26 cellular contexts compared by ENCODE assay signal in the genomic region with DNA sequence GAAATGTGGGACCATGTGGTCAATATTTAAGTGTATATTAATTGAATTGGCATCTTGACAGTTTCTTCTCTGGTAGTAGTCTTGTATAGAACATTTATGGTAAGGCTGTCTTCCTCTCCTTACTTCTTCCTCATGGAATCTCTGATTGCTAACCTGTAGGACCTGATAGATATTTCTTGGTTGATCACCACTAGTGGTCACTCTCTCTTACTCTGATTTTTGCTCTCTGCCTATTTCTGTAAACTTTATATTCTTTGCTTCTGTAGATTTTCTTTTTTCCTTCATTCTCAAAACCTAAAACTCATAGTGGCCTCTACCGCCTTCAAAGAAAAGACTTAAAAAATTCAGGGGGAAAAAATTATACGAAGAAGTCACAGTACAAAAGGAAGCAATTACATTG. TPM values are rescaled to one million over a fixed set of nuclear protein-coding genes. Genes with fewer than 3 reads are reported as not detected.
DNase-seq lines count a peak whose midpoint lies in the region; ATAC-seq, FAIRE-seq and TF ChIP-seq lines count a peak whose summit lies in the region.
"Had no signal": no experiment of that assay in that cellular context is flagged by ENCODE, and none has a peak within 500 bp of the region (broad histone marks: within the 10 kb centered on the region; RNA-seq: fewer than 3 reads in every experiment).

No MANE protein-coding gene starts in this region.

- TF ChIP-seq EP300 in A549 (IDR thresholded peaks at IDR 0.05) (no peak), HepG2 (IDR thresholded peaks at IDR 0.05; ENCODE audit: low read depth in 2 of 2, low read length in 2 of 2) (no peak), HepG2 (CRISPR knock-in tag; IDR thresholded peaks at IDR 0.05; ENCODE audit: borderline replicate concordance) (no peak)

- ATAC-seq in A549 (no peak), HCT116 (no peak), PC-3 (no peak; the same call in 1 of the 2 replicates), HepG2 (no peak), gastrocnemius medialis (no peak)
- no peak for ATAC-seq in activated naive CD4-positive, alpha-beta T cell treated with anti-CD3 and anti-CD28 coated beads, Interleukin-2, amount 50 U/mL, for 72 hours
- ATAC-seq: CD8-positive, alpha-beta T cell; T-cell had no signal

- TF ChIP-seq RAD21 in A549 (conservative IDR thresholded peaks at IDR 0.05 in 1 of 2, IDR thresholded peaks at IDR 0.05 in 1 of 2) (no peak), HCT116 (IDR thresholded peaks at IDR 0.05; ENCODE audit: low read depth) (no peak), HepG2 (CRISPR knock-in tag; IDR thresholded peaks at IDR 0.05) (no peak)

- TF ChIP-seq POLR2A in A549 (IDR thresholded peaks at IDR 0.05; ENCODE audit: low read length) (no peak), HCT116 (IDR thresholded peaks at IDR 0.05; ENCODE audit: borderline replicate concordance, extremely low read depth, insufficient read depth, insufficient read length) (no peak), HepG2 (IDR thresholded peaks at IDR 0.05; ENCODE audit: insufficient read depth in 1 of 2, low read depth in 2 of 2, low read length in 2 of 2) (no peak), gastrocnemius medialis (IDR thresholded peaks at IDR 0.05) (no peak)

- H3F3A ChIP-seq in PC-3 (ENCODE audit: low read length, unreplicated experiment): no peaks in the 10 kb centered on the region

- CTCF ChIA-PET in A549 (lab: Yijun Ruan, JAX): interaction anchor here (1.4 kb wide), 1 partner anchor 14 kb away, joined by 3 read pairs; no protein-coding TSS in a partner anchor
- CTCF ChIA-PET in HCT116 (lab: Charles Lee): no interaction called here
- CTCF ChIA-PET in PC-3 (lab: Charles Lee): no interaction called here
- CTCF ChIA-PET in HepG2 (lab: Yijun Ruan, JAX; ENCODE audit: low intra/inter-chr PET ratio, low total read pairs): no interaction called here

- H2AFZ ChIP-seq in HCT116 (ENCODE audit: low read depth, low read length, poor library complexity, severe bottlenecking) (no peak overlapping the region), PC-3 (ENCODE audit: low read length) (no peak overlapping the region), HepG2 (ENCODE audit: low read length) (no peak overlapping the region)

- peaks cover 0 to 2% of the 10 kb centered on the region in 2 donors for H3K9me3 Mint-ChIP-seq in activated naive CD4-positive, alpha-beta T cell treated with anti-CD3 and anti-CD28 coated beads, Interleukin-2, amount 50 U/mL, for 72 hours
- H3K9me3 Mint-ChIP-seq: CD8-positive, alpha-beta T cell; T-cell; T-helper 2 cell treated with Interferon-gamma antibody and Interleukin-4, amounts not matched to agents 5 μg/mL and 100 μg/mL, for 36 hours had no signal

- in situ Hi-C loops in HepG2 (cut with HindIII; ENCODE audit: extremely low pct_ligation_motif_present, low pct_unique_long_range_greater_than_20kb): loop anchor here (5.0 kb wide), 1 partner anchor 53 kb away; no protein-coding TSS in a partner anchor
- in situ Hi-C loops in gastrocnemius medialis (cut with MboI; ENCODE audit: low sequenced_read_pairs in 4 of 4): no loop called here

- H3K9ac ChIP-seq in HCT116 (ENCODE audit: low read length) (no peak overlapping the region), PC-3 (ENCODE audit: low read length) (no peak overlapping the region), HepG2 (ENCODE audit: insufficient read depth, low read depth, low read length) (no peak overlapping the region)
- H3K9ac ChIP-seq: BLaER1 treated with 17β-estradiol and CSF1 and Interleukin-3, amounts not matched to agents 10 nM and 100 nM; SK-N-SH had no signal

- H3K4me2 ChIP-seq in A549: no peak overlapping the region
- no peak overlapping the region for H3K4me2 ChIP-seq in HCT116 (ENCODE audit: low read length)
- no peak overlapping the region for H3K4me2 ChIP-seq in PC-3 (ENCODE audit: low read length)
- no peak overlapping the region for H3K4me2 ChIP-seq in HepG2 (ENCODE audit: low read depth, low read length)
- H3K4me2 ChIP-seq: BLaER1 treated with 17β-estradiol and CSF1 and Interleukin-3, amounts not matched to agents 10 nM and 100 nM; SK-N-SH had no signal

- RAD21 ChIA-PET in HCT116 (lab: Charles Lee; ENCODE audit: low non-redundant PET in 1 of 2, low total read pairs in 2 of 2, uncharacterized antibody in 2 of 2, unreplicated experiment in 2 of 2): no interaction called here

- DNase-seq in A549 (ENCODE audit: low read depth in 1 of 2, low spot score in 1 of 2): no peak
- DNase-seq in HCT116 (ENCODE audit: low read depth, low spot score): no peak
- DNase-seq in PC-3: no peak
- DNase-seq in HepG2 (ENCODE audit: low spot score): no peak
- DNase-seq in activated naive CD4-positive, alpha-beta T cell treated with anti-CD3 and anti-CD28 coated beads, Interleukin-2, amount 50 U/mL, for 72 hours (ENCODE audit: low spot score in 2 of 2): no peak
- DNase-seq in gastrocnemius medialis: no peak
- DNase-seq in posterior vena cava (ENCODE audit: low spot score): no peak
- DNase-seq: Calu3; CD8-positive, alpha-beta T cell; DMS53; EL; GF-D8; KG1; MV-4-11; NCI-H1105 treated with DMSO at 0.1 percent for 48 hours; NCI-H187; NCI-H446; NCI-H526; SIG-M5; SK-N-SH; T-cell had no signal

- no peak overlapping the region for H3K27ac ChIP-seq in A549
- no peak overlapping the region for H3K27ac ChIP-seq in HCT116 (ENCODE audit: low read depth, low read length)
- H3K27ac ChIP-seq in PC-3 (ENCODE audit: low read length): no peak overlapping the region
- no peak overlapping the region for H3K27ac ChIP-seq in HepG2 (ENCODE audit: extremely low read length, insufficient read depth, low read length)
- no peak overlapping the region for H3K27ac ChIP-seq in gastrocnemius medialis
- H3K27ac ChIP-seq: BLaER1 treated with 17β-estradiol and CSF1 and Interleukin-3, amounts not matched to agents 10 nM and 100 nM; HL-60 had no signal

- H3K4me3 ChIP-seq in A549 (no peak overlapping the region), HCT116 (replicated peaks in 1 of 2; ENCODE audit: low read depth in 1 of 2, low read length in 2 of 2) (no peak overlapping the region), PC-3 (ENCODE audit: low read length) (no peak overlapping the region), HepG2 (replicated peaks in 1 of 3; ENCODE audit: insufficient read depth in 1 of 3, low read depth in 2 of 3, low read length in 3 of 3) (no peak overlapping the region), gastrocnemius medialis (no peak overlapping the region)
- H3K4me3 ChIP-seq: BLaER1 treated with 17β-estradiol and CSF1 and Interleukin-3, amounts not matched to agents 10 nM and 100 nM had no signal

- H3K9me2 ChIP-seq in HCT116 (ENCODE audit: insufficient read depth): no peaks in the 10 kb centered on the region
- no peaks in the 10 kb centered on the region for H3K9me2 ChIP-seq in PC-3 (replicated peaks; ENCODE audit: low read length)
- H3K9me2 ChIP-seq: SK-N-SH had no signal

- peaks cover 5 to 17% of the 10 kb centered on the region in 2 donors for H3K36me3 Mint-ChIP-seq in activated naive CD4-positive, alpha-beta T cell treated with anti-CD3 and anti-CD28 coated beads, Interleukin-2, amount 50 U/mL, for 72 hours

- no peak overlapping the region for H3K27ac Mint-ChIP-seq in activated naive CD4-positive, alpha-beta T cell treated with anti-CD3 and anti-CD28 coated beads, Interleukin-2, amount 50 U/mL, for 72 hours
- H3K27ac Mint-ChIP-seq: CD8-positive, alpha-beta T cell; T-cell; T-helper 2 cell treated with Interferon-gamma antibody and Interleukin-4, amounts not matched to agents 5 μg/mL and 100 μg/mL, for 36 hours had no signal

- WGBS in A549 (ENCODE audit: missing lambda C conversion rate): 96% methylated on average over 2 of the region's 2 CpGs
- 97% methylated on average over 2 of the region's 2 CpGs for WGBS in HepG2 (ENCODE audit: low lambda C conversion rate)

- H3K36me3 ChIP-seq in HCT116 (ENCODE audit: control insufficient read depth in 1 of 2, insufficient read depth in 2 of 2, low read length in 2 of 2) (0 out of 4 replicates have a peak, but pooled peaks cover 0 to 6% of the 10 kb centered on the region in 2 experiments), PC-3 (ENCODE audit: low read depth, low read length) (peaks cover 13% of the 10 kb centered on the region), HepG2 (replicated peaks in 1 of 2; ENCODE audit: control insufficient read depth in 1 of 2, insufficient read depth in 2 of 2, low read length in 2 of 2) (peaks cover 5 to 34% of the 10 kb centered on the region in 2 experiments), gastrocnemius medialis (peaks cover 0 to 32% of the 10 kb centered on the region in 2 donors)

- H3K27me3 ChIP-seq in HCT116 (ENCODE audit: insufficient read depth, low read length): no peaks in the 10 kb centered on the region
- H3K27me3 ChIP-seq in PC-3 (ENCODE audit: low read length): no peaks in the 10 kb centered on the region
- no peaks in the 10 kb centered on the region for H3K27me3 ChIP-seq in HepG2 (ENCODE audit: control insufficient read depth in 1 of 2, insufficient read depth in 2 of 2, low read length in 2 of 2)
- no peaks in the 10 kb centered on the region for H3K27me3 ChIP-seq in gastrocnemius medialis
- H3K27me3 ChIP-seq: BLaER1 treated with 17β-estradiol and CSF1 and Interleukin-3, amounts not matched to agents 10 nM and 100 nM had no signal

- H3K9me3 ChIP-seq in A549: peaks cover 6% of the 10 kb centered on the region; the same call in 2 of the 3 replicates
- 0 out of 4 replicates have a peak, but pooled peaks cover 0 to 5% of the 10 kb centered on the region in 2 experiments for H3K9me3 ChIP-seq in HCT116 (ENCODE audit: control insufficient read depth in 1 of 2, insufficient read depth in 1 of 2, low read depth in 1 of 2, low read length in 2 of 2)
- no peaks in the 10 kb centered on the region for H3K9me3 ChIP-seq in PC-3 (ENCODE audit: low read length)
- H3K9me3 ChIP-seq in HepG2 (ENCODE audit: low read length): no peaks in the 10 kb centered on the region
- H3K9me3 ChIP-seq in gastrocnemius medialis: peaks cover 0 to 3% (median 0%) of the 10 kb centered on the region in 3 donors

- FAIRE-seq in A549 (lab: Jason Lieb, UNC) (no peak), HepG2 (lab: Jason Lieb, UNC) (no peak)
- FAIRE-seq: GM19239, H54 had no signal

- POLR2A ChIA-PET in A549 (lab: Yijun Ruan, JAX) (no interaction called here), HCT116 (lab: Charles Lee) (no interaction called here), PC-3 (lab: Charles Lee; ENCODE audit: unreplicated experiment) (no interaction called here), HepG2 (lab: Yijun Ruan, JAX) (no interaction called here)

- BruUV-seq in HCT116 (replicated peaks; lab: Mats Ljungman, UMichigan) (TSS peak; percentile 41), PC-3 (replicated peaks; lab: Mats Ljungman, UMichigan) (no TSS peak), HepG2 (replicated peaks; lab: Mats Ljungman, UMichigan) (no TSS peak)

- no peaks in the 10 kb centered on the region for H3K4me1 ChIP-seq in A549
- H3K4me1 ChIP-seq in HCT116 (ENCODE audit: control insufficient read depth in 1 of 2, insufficient read depth in 2 of 2, low read length in 2 of 2): no peaks in the 10 kb centered on the region
- H3K4me1 ChIP-seq in PC-3 (ENCODE audit: insufficient read depth, low read length): no peaks in the 10 kb centered on the region
- H3K4me1 ChIP-seq in HepG2 (ENCODE audit: insufficient read depth, low read length): peaks cover 53% of the 10 kb centered on the region
- H3K4me1 ChIP-seq in gastrocnemius medialis: no peaks in the 10 kb centered on the region

- H3K79me2 ChIP-seq in HCT116 (ENCODE audit: insufficient read depth, low read length): peaks cover 48% of the 10 kb centered on the region
- peaks cover 43% of the 10 kb centered on the region for H3K79me2 ChIP-seq in PC-3 (ENCODE audit: low read length)
- H3K79me2 ChIP-seq in HepG2 (ENCODE audit: insufficient read depth, low read length): peaks cover 42% of the 10 kb centered on the region

- TF ChIP-seq CTCF in A549 (IDR thresholded peaks at IDR 0.05) (0 out of 3 replicates have a peak, but pooled peaks have one; percentile 12), HCT116 (IDR thresholded peaks at IDR 0.05 in 2 of 3, conservative IDR thresholded peaks at IDR 0.05 in 1 of 3; ENCODE audit: borderline replicate concordance in 1 of 3, insufficient read depth in 1 of 3, low read depth in 2 of 3, low read length in 2 of 3) (peak in 2 of 3 experiments; percentile 9 to 51; a peak in 2 of 6 replicates), PC-3 (conservative IDR thresholded peaks at IDR 0.05; ENCODE audit: low read depth, low read length) (peak; percentile 61), HepG2 (CRISPR knock-in tag; IDR thresholded peaks at IDR 0.05) (peak; percentile 34), gastrocnemius medialis (IDR thresholded peaks at IDR 0.05 in 4 of 5, conservative IDR thresholded peaks at IDR 0.05 in 1 of 5) (no peak)

- intact Hi-C loops in HCT116 (cut with micrococcal nuclease): no loop called here
- intact Hi-C loops in PC-3 (cut with micrococcal nuclease): no loop called here
- intact Hi-C loops in HepG2 (cut with micrococcal nuclease; ENCODE audit: unreplicated experiment): no loop called here
- intact Hi-C loops in gastrocnemius medialis (cut with DNase I; ENCODE audit: low total_unique reads): no loop called here
- intact Hi-C loops in posterior vena cava (cut with DNase I): no loop called here

- H4K20me1 ChIP-seq in HCT116 (ENCODE audit: insufficient read depth): no peaks in the 10 kb centered on the region
- H4K20me1 ChIP-seq in PC-3 (ENCODE audit: low read length): no peaks in the 10 kb centered on the region
- H4K20me1 ChIP-seq in HepG2 (ENCODE audit: insufficient read depth, low read length): no peaks in the 10 kb centered on the region

RNA-seq across cellular contexts. Expression of a gene that starts 21.2 kb away (rescaled TPM):
- polyA plus RNA-seq in A549 (2011; rRNA removed) (19.3 and 23.6 TPM in 2 replicates), A549 (2017; fragmentation: RNase III; extraction: RNeasy Plus Mini Kit Qiagen cat#74134 plus additional on column Dnase treatment) (16.8 to 20.5 TPM (median 18.5 TPM) in 3 replicates), HepG2 (2011; rRNA removed) (23.0 and 26.3 TPM in 2 replicates)
- 17.6 and 22.3 TPM in 2 replicates for polyA plus RNA-seq in A549 (2012; cell fraction: cytosol; rRNA removed)
- polyA plus RNA-seq in A549 (2012; cell fraction: nucleus; rRNA removed): 45.5 and 52.9 TPM in 2 replicates
- 55.6 and 60.9 TPM in 2 replicates for polyA minus RNA-seq in A549 (2011; rRNA and poly(A)+ RNA removed)
- total RNA-seq in HCT116 (2021; ENCODE audit: unreplicated experiment) (41.9 TPM), PC-3 (2014; rRNA removed) (29.3 and 33.7 TPM in 2 replicates), HepG2 (2016; rRNA removed; fragmentation: Illumina TruSeq; extraction: Trizol) (14.3 and 15.3 TPM in 2 replicates), gastrocnemius medialis (100 to 1,000 TPM; 110 to 195 (median 162) TPM), posterior vena cava (10 to 100 TPM; 35.4 to 44.9 TPM)
- polyA plus RNA-seq in HCT116 (2012): 36.5 and 37.0 TPM in 2 replicates
- total RNA-seq in HepG2 (2016; cell fraction: cytosol; rRNA removed; fragmentation: Illumina TruSeq; extraction: Trizol; ENCODE audit: low read depth): 9.9 and 10.4 TPM in 2 replicates
- 12.9 and 13.7 TPM in 2 replicates for total RNA-seq in HepG2 (2016; cell fraction: insoluble cytoplasmic fraction; rRNA removed; fragmentation: Illumina TruSeq; extraction: Trizol)
- 12.0 and 14.5 TPM in 2 replicates for total RNA-seq in HepG2 (2016; cell fraction: membrane; rRNA removed; fragmentation: Illumina TruSeq; extraction: Trizol)
- 26.9 and 30.8 TPM in 2 replicates for total RNA-seq in HepG2 (2016; cell fraction: nucleus; rRNA removed; fragmentation: Illumina TruSeq; extraction: Trizol)
- polyA plus RNA-seq in HepG2 (2011; cell fraction: cytosol; rRNA removed): 15.9 and 16.5 TPM in 2 replicates
- polyA plus RNA-seq in HepG2 (2011; cell fraction: nucleus; rRNA removed): 89.7 and 90.3 TPM in 2 replicates
- polyA plus RNA-seq in HepG2 (2012): 18.5 and 25.7 TPM in 2 replicates
- polyA plus RNA-seq in HepG2 (2016; cell fraction: cytosol; fragmentation: Illumina TruSeq; extraction: Trizol; ENCODE audit: low read depth): 2.2 and 2.3 TPM in 2 replicates
- polyA plus RNA-seq in HepG2 (2016; cell fraction: insoluble cytoplasmic fraction; fragmentation: Illumina TruSeq; extraction: Trizol; ENCODE audit: low read depth): 16.9 and 21.5 TPM in 2 replicates
- 7.6 and 9.3 TPM in 2 replicates for polyA plus RNA-seq in HepG2 (2016; cell fraction: membrane; fragmentation: Illumina TruSeq; extraction: Trizol; ENCODE audit: low read depth)
- polyA plus RNA-seq in HepG2 (2016; cell fraction: nucleus; fragmentation: Illumina TruSeq; extraction: Trizol; ENCODE audit: insufficient read depth, low read depth): 56.2 and 67.8 TPM in 2 replicates
- polyA minus RNA-seq in HepG2 (2011; rRNA and poly(A)+ RNA removed; ENCODE audit: low replicate concordance): 58.6 and 58.9 TPM in 2 replicates
- polyA minus RNA-seq in HepG2 (2011; cell fraction: cytosol; rRNA and poly(A)+ RNA removed): 22.0 and 27.0 TPM in 2 replicates
- polyA minus RNA-seq in HepG2 (2011; cell fraction: nucleus; rRNA and poly(A)+ RNA removed): 78.5 and 80.8 TPM in 2 replicates
- total RNA-seq in activated naive CD4-positive, alpha-beta T cell treated with anti-CD3 and anti-CD28 coated beads, Interleukin-2, amount 50 U/mL, for 72 hours: 10 to 100 TPM; 22.3 to 39.6 TPM

Comparison
In these comparisons a context has a peak if more than half of its experiments do, and no peak if none do; other contexts are left out.
1. CTCF ChIP-seq: peak in A549 (single experiment), HCT116 (2 of 3), PC-3 (single experiment) and HepG2 (single experiment); none in gastrocnemius medialis (0 of 5).